Comparison of ENCODE assay signal across 8 cellular contexts in genomic region chr7:100837099-100837836, GRCh38. TPM values are rescaled to one million over a fixed set of nuclear protein-coding genes. Genes with fewer than 3 reads are reported as not detected.
DNase-seq lines count a peak whose midpoint lies in the region; ATAC-seq and TF ChIP-seq lines count a peak whose summit lies in the region.

No MANE protein-coding gene starts in this region.

- ATAC-seq in GM21447 (IDR thresholded peaks at IDR 0.05; ENCODE audit: unreplicated experiment): peak; percentile 79

- H3K4me3 Mint-ChIP-seq in MCF 10A (ENCODE audit: unreplicated experiment): peak overlapping the region; percentile 65

- no peaks in the 10 kb centered on the region for H3K36me3 ChIP-seq in BLaER1 treated with 17β-estradiol and CSF1 and Interleukin-3, amounts not matched to agents 10 nM and 100 nM
- no peaks in the 10 kb centered on the region for H3K36me3 ChIP-seq in iPS-18a (ENCODE audit: control insufficient read depth, low read depth, low read length)

- no peaks in the 10 kb centered on the region for H4K20me1 ChIP-seq in BLaER1 treated with 17β-estradiol and CSF1 and Interleukin-3, amounts not matched to agents 10 nM and 100 nM

- peaks cover 13 to 43% (median 25%) of the 10 kb centered on the region in 10 experiments for H3K4me1 ChIP-seq in BLaER1 treated with 17β-estradiol and CSF1 and Interleukin-3, amounts not matched to agents 10 nM and 100 nM
- peaks cover 20% of the 10 kb centered on the region for H3K4me1 ChIP-seq in iPS-18a (ENCODE audit: control insufficient read depth, low read depth, low read length)

- no peaks in the 10 kb centered on the region for H3K27me3 ChIP-seq in BLaER1 treated with 17β-estradiol and CSF1 and Interleukin-3, amounts not matched to agents 10 nM and 100 nM
- H3K27me3 ChIP-seq in iPS-18a (ENCODE audit: control insufficient read depth, insufficient read depth, low read length): no peaks in the 10 kb centered on the region

- POLR2A ChIA-PET in MCF 10A (lab: Yijun Ruan, JAX): interaction anchor here (0.9 to 1.0 kb wide), 5 partner anchors 10 to 131 kb away, joined by 3 to 5 read pairs (median 5); partner anchors contain the start of genes EPHB4, POP7, SLC12A9 and UFSP1

- TF ChIP-seq CTCF in VCaP (conservative IDR thresholded peaks at IDR 0.05) (no peak), MCF 10A (IDR thresholded peaks at IDR 0.05; ENCODE audit: unreplicated experiment) (no peak)

- TSS peak; percentile 48 for BruUV-seq in MCF 10A (replicated peaks; lab: Mats Ljungman, UMichigan)

- no peaks in the 10 kb centered on the region for H3K9me3 Mint-ChIP-seq in MCF 10A (ENCODE audit: unreplicated experiment)

- H3K27me3 Mint-ChIP-seq in MCF 10A (ENCODE audit: insufficient read depth, unreplicated experiment): no peaks in the 10 kb centered on the region

- H3K4me3 ChIP-seq in BLaER1 treated with 17β-estradiol and CSF1 and Interleukin-3, amounts not matched to agents 10 nM and 100 nM: peak overlapping the region; percentile 27 to 61 (median 43); a peak in 15 of 20 replicates
- H3K4me3 ChIP-seq in iPS-18a (ENCODE audit: low read length): peak overlapping the region; percentile 58
- H3K4me3 ChIP-seq in skeletal muscle cell (ENCODE audit: low read depth, low read length): peak overlapping the region; percentile 42

- DNase-seq in NCI-H146 (lab: John Stamatoyannopoulos, UW): peak; percentile 94
- peak; percentile 93 for DNase-seq in MCF 10A (ENCODE audit: unreplicated experiment)
- peak; percentile 67 for DNase-seq in skeletal muscle cell (ENCODE audit: low read depth)
- DNase-seq in SKM-1 treated with dmso at 0.1 percent for 144 hours (lab: John Stamatoyannopoulos, UW; ENCODE audit: unreplicated experiment): no peak

- peak overlapping the region; percentile 75 for H3K27ac Mint-ChIP-seq in MCF 10A (ENCODE audit: low read depth, unreplicated experiment)

- H3K36me3 Mint-ChIP-seq in MCF 10A (ENCODE audit: insufficient read depth, unreplicated experiment): peaks cover 18% of the 10 kb centered on the region

- CTCF ChIA-PET in MCF 10A (lab: Yijun Ruan, JAX): interaction anchor here (1.0 kb wide), 3 partner anchors 10 to 111 kb away, joined by 3 to 4 read pairs (median 3); partner anchors contain the start of gene EPHB4

- no peaks in the 10 kb centered on the region for H3K9me3 ChIP-seq in BLaER1 treated with 17β-estradiol and CSF1 and Interleukin-3, amounts not matched to agents 10 nM and 100 nM (replicated peaks in 1 of 11)
- H3K9me3 ChIP-seq in iPS-18a (ENCODE audit: control insufficient read depth, low read depth, low read length): no peaks in the 10 kb centered on the region

- H3K4me2 ChIP-seq in BLaER1 treated with 17β-estradiol and CSF1 and Interleukin-3, amounts not matched to agents 10 nM and 100 nM: peak overlapping the region; percentile 85 to 97 (median 93)

- intact Hi-C loops in MCF 10A (cut with micrococcal nuclease): no loop called here

- peak overlapping the region; percentile 51 to 93 (median 86); a peak in 21 of 22 replicates for H3K27ac ChIP-seq in BLaER1 treated with 17β-estradiol and CSF1 and Interleukin-3, amounts not matched to agents 10 nM and 100 nM
- H3K27ac ChIP-seq in VCaP (peak overlapping the region; percentile 63), iPS-18a (ENCODE audit: low read length) (peak overlapping the region; percentile 92)

- H3K4me1 Mint-ChIP-seq in MCF 10A (ENCODE audit: insufficient read depth, unreplicated experiment): peaks cover 10% of the 10 kb centered on the region

- H3K9ac ChIP-seq in BLaER1 treated with 17β-estradiol and CSF1 and Interleukin-3, amounts not matched to agents 10 nM and 100 nM: peak overlapping the region; percentile 33 to 82 (median 79); a peak in 21 of 22 replicates
- H3K9ac ChIP-seq in iPS-18a (ENCODE audit: low read length): peak overlapping the region; percentile 79

RNA-seq across cellular contexts. Expression of gene EPHB4, which starts 9.9 kb away (rescaled TPM):
- total RNA-seq in MCF 10A (2022): 48.8 and 51.3 TPM in 2 replicates

RNA-seq across cellular contexts. Expression of gene SLC12A9, which starts 15.2 kb away (rescaled TPM):
- 19.2 and 21.0 TPM in 2 replicates for total RNA-seq in MCF 10A (2022)

RNA-seq across cellular contexts. Expression of gene TRIP6, which starts 29.9 kb away (rescaled TPM):
- 106 and 132 TPM in 2 replicates for total RNA-seq in MCF 10A (2022)

RNA-seq across cellular contexts. Expression of gene SRRT, which starts 37.6 kb away (rescaled TPM):
- 111 and 142 TPM in 2 replicates for total RNA-seq in MCF 10A (2022)

RNA-seq across cellular contexts. Expression of gene UFSP1, which starts 52.2 kb away (rescaled TPM):
- total RNA-seq in MCF 10A (2022): 2.8 and 3.4 TPM in 2 replicates
